Comparison of ENCODE assay signal across 2 cellular contexts in the genomic region with DNA sequence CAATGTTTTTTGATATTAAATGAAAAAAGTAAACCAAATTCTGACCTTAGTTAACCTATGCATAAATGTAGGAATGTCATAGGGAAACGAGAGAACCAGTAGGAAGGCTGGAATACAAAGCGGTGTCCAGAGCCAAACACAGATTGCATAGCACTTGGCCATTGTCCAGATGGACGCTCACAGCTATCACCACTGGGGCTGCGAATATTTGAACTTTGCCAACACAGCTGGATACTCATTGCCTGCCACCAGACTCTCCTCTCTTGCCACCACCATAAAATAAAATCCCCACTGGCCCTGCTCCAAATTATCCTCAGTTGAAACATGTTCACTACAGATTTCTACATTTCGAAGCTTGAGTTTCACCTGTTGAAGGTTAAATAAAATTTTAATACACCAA.
TF ChIP-seq lines count a peak whose summit lies in the region.

No MANE protein-coding gene starts in this region.

TF ChIP-seq in A549, 52 proteins besides CTCF, POLR2A, EP300 and RAD21 (continued from another document):
- TF ChIP-seq, protein P1, sequence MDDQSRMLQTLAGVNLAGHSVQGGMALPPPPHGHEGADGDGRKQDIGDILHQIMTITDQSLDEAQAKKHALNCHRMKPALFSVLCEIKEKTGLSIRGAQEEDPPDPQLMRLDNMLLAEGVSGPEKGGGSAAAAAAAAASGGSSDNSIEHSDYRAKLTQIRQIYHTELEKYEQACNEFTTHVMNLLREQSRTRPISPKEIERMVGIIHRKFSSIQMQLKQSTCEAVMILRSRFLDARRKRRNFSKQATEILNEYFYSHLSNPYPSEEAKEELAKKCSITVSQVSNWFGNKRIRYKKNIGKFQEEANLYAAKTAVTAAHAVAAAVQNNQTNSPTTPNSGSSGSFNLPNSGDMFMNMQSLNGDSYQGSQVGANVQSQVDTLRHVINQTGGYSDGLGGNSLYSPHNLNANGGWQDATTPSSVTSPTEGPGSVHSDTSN (IDR thresholded peaks at IDR 0.05) = no peak
- TF ChIP-seq EHMT2 (IDR thresholded peaks at IDR 0.05; ENCODE audit: low read depth) (no peak), SMC3 (IDR thresholded peaks at IDR 0.05) (no peak), RNF2 (IDR thresholded peaks at IDR 0.05; ENCODE audit: borderline replicate concordance, low read depth) (no peak), FOSB (CRISPR knock-in tag; IDR thresholded peaks at IDR 0.05) (no peak), JUNB (IDR thresholded peaks at IDR 0.05) (no peak), HMGXB4 (CRISPR knock-in tag; IDR thresholded peaks at IDR 0.05; ENCODE audit: borderline replicate concordance) (no peak), RFX5 (IDR thresholded peaks at IDR 0.05) (no peak), HDAC2 (IDR thresholded peaks at IDR 0.05) (no peak), MAZ (IDR thresholded peaks at IDR 0.05; ENCODE audit: borderline replicate concordance, low read depth, low read length) (no peak), ZC3H11A (IDR thresholded peaks at IDR 0.05) (no peak), NR3C1 (IDR thresholded peaks at IDR 0.05) (no peak), HOXB5 (CRISPR knock-in tag; IDR thresholded peaks at IDR 0.05) (no peak)
- TF ChIP-seq, protein P2, sequence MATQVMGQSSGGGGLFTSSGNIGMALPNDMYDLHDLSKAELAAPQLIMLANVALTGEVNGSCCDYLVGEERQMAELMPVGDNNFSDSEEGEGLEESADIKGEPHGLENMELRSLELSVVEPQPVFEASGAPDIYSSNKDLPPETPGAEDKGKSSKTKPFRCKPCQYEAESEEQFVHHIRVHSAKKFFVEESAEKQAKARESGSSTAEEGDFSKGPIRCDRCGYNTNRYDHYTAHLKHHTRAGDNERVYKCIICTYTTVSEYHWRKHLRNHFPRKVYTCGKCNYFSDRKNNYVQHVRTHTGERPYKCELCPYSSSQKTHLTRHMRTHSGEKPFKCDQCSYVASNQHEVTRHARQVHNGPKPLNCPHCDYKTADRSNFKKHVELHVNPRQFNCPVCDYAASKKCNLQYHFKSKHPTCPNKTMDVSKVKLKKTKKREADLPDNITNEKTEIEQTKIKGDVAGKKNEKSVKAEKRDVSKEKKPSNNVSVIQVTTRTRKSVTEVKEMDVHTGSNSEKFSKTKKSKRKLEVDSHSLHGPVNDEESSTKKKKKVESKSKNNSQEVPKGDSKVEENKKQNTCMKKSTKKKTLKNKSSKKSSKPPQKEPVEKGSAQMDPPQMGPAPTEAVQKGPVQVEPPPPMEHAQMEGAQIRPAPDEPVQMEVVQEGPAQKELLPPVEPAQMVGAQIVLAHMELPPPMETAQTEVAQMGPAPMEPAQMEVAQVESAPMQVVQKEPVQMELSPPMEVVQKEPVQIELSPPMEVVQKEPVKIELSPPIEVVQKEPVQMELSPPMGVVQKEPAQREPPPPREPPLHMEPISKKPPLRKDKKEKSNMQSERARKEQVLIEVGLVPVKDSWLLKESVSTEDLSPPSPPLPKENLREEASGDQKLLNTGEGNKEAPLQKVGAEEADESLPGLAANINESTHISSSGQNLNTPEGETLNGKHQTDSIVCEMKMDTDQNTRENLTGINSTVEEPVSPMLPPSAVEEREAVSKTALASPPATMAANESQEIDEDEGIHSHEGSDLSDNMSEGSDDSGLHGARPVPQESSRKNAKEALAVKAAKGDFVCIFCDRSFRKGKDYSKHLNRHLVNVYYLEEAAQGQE (IDR thresholded peaks at IDR 0.05) = no peak
- TF ChIP-seq, protein P3, sequence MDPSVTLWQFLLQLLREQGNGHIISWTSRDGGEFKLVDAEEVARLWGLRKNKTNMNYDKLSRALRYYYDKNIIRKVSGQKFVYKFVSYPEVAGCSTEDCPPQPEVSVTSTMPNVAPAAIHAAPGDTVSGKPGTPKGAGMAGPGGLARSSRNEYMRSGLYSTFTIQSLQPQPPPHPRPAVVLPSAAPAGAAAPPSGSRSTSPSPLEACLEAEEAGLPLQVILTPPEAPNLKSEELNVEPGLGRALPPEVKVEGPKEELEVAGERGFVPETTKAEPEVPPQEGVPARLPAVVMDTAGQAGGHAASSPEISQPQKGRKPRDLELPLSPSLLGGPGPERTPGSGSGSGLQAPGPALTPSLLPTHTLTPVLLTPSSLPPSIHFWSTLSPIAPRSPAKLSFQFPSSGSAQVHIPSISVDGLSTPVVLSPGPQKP (IDR thresholded peaks at IDR 0.05; ENCODE audit: low read depth, low read length) = no peak
TF ChIP-seq in A549: peak in this region for 0.

TF ChIP-seq in HepG2, 621 proteins besides CTCF, POLR2A, EP300 and RAD21 (continued from another document):
- TF ChIP-seq, protein P4, sequence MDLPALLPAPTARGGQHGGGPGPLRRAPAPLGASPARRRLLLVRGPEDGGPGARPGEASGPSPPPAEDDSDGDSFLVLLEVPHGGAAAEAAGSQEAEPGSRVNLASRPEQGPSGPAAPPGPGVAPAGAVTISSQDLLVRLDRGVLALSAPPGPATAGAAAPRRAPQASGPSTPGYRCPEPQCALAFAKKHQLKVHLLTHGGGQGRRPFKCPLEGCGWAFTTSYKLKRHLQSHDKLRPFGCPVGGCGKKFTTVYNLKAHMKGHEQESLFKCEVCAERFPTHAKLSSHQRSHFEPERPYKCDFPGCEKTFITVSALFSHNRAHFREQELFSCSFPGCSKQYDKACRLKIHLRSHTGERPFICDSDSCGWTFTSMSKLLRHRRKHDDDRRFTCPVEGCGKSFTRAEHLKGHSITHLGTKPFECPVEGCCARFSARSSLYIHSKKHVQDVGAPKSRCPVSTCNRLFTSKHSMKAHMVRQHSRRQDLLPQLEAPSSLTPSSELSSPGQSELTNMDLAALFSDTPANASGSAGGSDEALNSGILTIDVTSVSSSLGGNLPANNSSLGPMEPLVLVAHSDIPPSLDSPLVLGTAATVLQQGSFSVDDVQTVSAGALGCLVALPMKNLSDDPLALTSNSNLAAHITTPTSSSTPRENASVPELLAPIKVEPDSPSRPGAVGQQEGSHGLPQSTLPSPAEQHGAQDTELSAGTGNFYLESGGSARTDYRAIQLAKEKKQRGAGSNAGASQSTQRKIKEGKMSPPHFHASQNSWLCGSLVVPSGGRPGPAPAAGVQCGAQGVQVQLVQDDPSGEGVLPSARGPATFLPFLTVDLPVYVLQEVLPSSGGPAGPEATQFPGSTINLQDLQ (CRISPR knock-in tag; IDR thresholded peaks at IDR 0.05) = no peak
- TF ChIP-seq SKI (IDR thresholded peaks at IDR 0.05; ENCODE audit: partially characterized antibody) (no peak), BATF2 (CRISPR knock-in tag; IDR thresholded peaks at IDR 0.05) (no peak), MIER3 (CRISPR knock-in tag; IDR thresholded peaks at IDR 0.05; ENCODE audit: borderline replicate concordance) (no peak), MED8 (CRISPR knock-in tag; IDR thresholded peaks at IDR 0.05; ENCODE audit: insufficient replicate concordance) (no peak)
- TF ChIP-seq, protein P5, sequence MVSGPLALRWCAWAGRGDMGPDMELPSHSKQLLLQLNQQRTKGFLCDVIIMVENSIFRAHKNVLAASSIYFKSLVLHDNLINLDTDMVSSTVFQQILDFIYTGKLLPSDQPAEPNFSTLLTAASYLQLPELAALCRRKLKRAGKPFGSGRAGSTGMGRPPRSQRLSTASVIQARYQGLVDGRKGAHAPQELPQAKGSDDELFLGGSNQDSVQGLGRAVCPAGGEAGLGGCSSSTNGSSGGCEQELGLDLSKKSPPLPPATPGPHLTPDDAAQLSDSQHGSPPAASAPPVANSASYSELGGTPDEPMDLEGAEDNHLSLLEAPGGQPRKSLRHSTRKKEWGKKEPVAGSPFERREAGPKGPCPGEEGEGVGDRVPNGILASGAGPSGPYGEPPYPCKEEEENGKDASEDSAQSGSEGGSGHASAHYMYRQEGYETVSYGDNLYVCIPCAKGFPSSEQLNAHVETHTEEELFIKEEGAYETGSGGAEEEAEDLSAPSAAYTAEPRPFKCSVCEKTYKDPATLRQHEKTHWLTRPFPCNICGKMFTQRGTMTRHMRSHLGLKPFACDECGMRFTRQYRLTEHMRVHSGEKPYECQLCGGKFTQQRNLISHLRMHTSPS (CRISPR knock-in tag; IDR thresholded peaks at IDR 0.05; ENCODE audit: low read depth) = no peak
